ENCODE assay signal across 13 cellular contexts in genomic region chr2:200396726-200397348, GRCh38.
DNase-seq lines count a peak whose midpoint lies in the region; ATAC-seq and TF ChIP-seq lines count a peak whose summit lies in the region.
"Had no signal": no experiment of that assay in that cellular context is flagged by ENCODE, and none has a peak within 500 bp of the region (broad histone marks: within the 10 kb centered on the region; RNA-seq: fewer than 3 reads in every experiment).

No MANE protein-coding gene starts in this region.

- H3K27me3 ChIP-seq in right lobe of liver (no peaks in the 10 kb centered on the region), colonic mucosa (no peaks in the 10 kb centered on the region)
- H3K27me3 ChIP-seq: SJCRH30 had no signal

- no peak overlapping the region for H3K9ac ChIP-seq in colonic mucosa (ENCODE audit: low read depth in 2 of 2, low read length in 2 of 2)

- intact Hi-C loops in right lobe of liver (cut with DNase I) (no loop called here), colonic mucosa (cut with DNase I) (no loop called here)

- WGBS in right lobe of liver (ENCODE audit: insufficient coverage, low coverage, low lambda C conversion rate, missing lambda C conversion rate): 91% methylated on average over 3 of the region's 3 CpGs

- H3K4me1 ChIP-seq in right lobe of liver: no peaks in the 10 kb centered on the region
- peaks cover 3% of the 10 kb centered on the region for H3K4me1 ChIP-seq in colonic mucosa

- peaks cover 0 to 4% (median 0%) of the 10 kb centered on the region in 4 donors for H3K36me3 ChIP-seq in right lobe of liver
- no peaks in the 10 kb centered on the region for H3K36me3 ChIP-seq in colonic mucosa

- no peak overlapping the region for H3K4me3 ChIP-seq in cardiac fibroblast (replicated peaks in 1 of 2; ENCODE audit: low read depth in 2 of 2, low read length in 2 of 2)
- H3K4me3 ChIP-seq in right lobe of liver: no peak overlapping the region
- no peak overlapping the region for H3K4me3 ChIP-seq in colonic mucosa
- H3K4me3 ChIP-seq: coronary artery, SJCRH30 had no signal

- no peak for TF ChIP-seq CTCF in cardiac fibroblast (IDR thresholded peaks at IDR 0.05; ENCODE audit: low read depth, low read length)
- TF ChIP-seq CTCF in right lobe of liver (IDR thresholded peaks at IDR 0.05): no peak
- no peak for TF ChIP-seq CTCF in colonic mucosa (IDR thresholded peaks at IDR 0.05)

- DNase-seq in COR-L47 (lab: John Stamatoyannopoulos, UW) (peak; percentile 4), LHCN-M2 (ENCODE audit: low read depth) (peak; percentile 49), cardiac fibroblast (ENCODE audit: low read depth in 2 of 2) (peak; percentile 61 to 77), right lobe of liver (no peak), NCI-H128 (lab: John Stamatoyannopoulos, UW; ENCODE audit: unreplicated experiment) (no peak), cerebellar nuclear complex (lab: John Stamatoyannopoulos, UW) (no peak), colonic mucosa (no peak)
- DNase-seq in stimulated activated CD4-positive, alpha-beta T cell treated with anti-CD3 and anti-CD28 coated beads, Interleukin-12 subunit alpha, Interleukin-12 subunit beta, amount 100 ng/mL, for 4 hours: no peak
- DNase-seq: activated CD4-positive, alpha-beta T cell treated with anti-CD3 and anti-CD28 coated beads for 36 hours; CD4-positive, CD25-positive, alpha-beta regulatory T cell; stimulated activated naive B cell treated with anti-CD40 and anti-IgM and Interleukin-4, amounts not matched to agents 10 μg/mL and 1 μg/mL and 100 μg/mL, for 72 hours had no signal

- no peak for TF ChIP-seq POLR2A in right lobe of liver (IDR thresholded peaks at IDR 0.05)

- H3K27ac ChIP-seq in right lobe of liver (no peak overlapping the region), colonic mucosa (no peak overlapping the region)
- H3K27ac ChIP-seq: coronary artery, SJCRH30 had no signal

- no peaks in the 10 kb centered on the region for H3K9me3 ChIP-seq in right lobe of liver
- H3K9me3 ChIP-seq in colonic mucosa: no peaks in the 10 kb centered on the region
- H3K9me3 ChIP-seq: SJCRH30 had no signal

- ATAC-seq in right lobe of liver: peak in 3 of 4 donors; percentile 23 to 45 (median 32)
- ATAC-seq: activated CD4-positive, alpha-beta T cell treated with anti-CD3 and anti-CD28 coated beads for 36 hours; stimulated activated naive B cell treated with anti-CD40 and anti-IgM and Interleukin-4, amounts not matched to agents 10 μg/mL and 1 μg/mL and 100 μg/mL, for 72 hours had no signal

Comparison
In these comparisons a context has a peak if more than half of its experiments do, and no peak if none do; other contexts are left out.
1. DNase-seq: peak in COR-L47 (single experiment), LHCN-M2 (single experiment) and cardiac fibroblast (2 of 2); none in right lobe of liver (0 of 3), stimulated activated CD4-positive, alpha-beta T cell treated with anti-CD3 and anti-CD28 coated beads, Interleukin-12 subunit alpha, Interleukin-12 subunit beta, amount 100 ng/mL, for 4 hours (single experiment), NCI-H128 (single experiment), cerebellar nuclear complex (0 of 2) and colonic mucosa (single experiment).